In genomic region chr3:24802614-24803013, GRCh38 we compare ENCODE assay signal across 11 cellular contexts.
DNase-seq lines count a peak whose midpoint lies in the region; ATAC-seq, FAIRE-seq and TF ChIP-seq lines count a peak whose summit lies in the region.
"Had no signal": no experiment of that assay in that cellular context is flagged by ENCODE, and none has a peak within 500 bp of the region (broad histone marks: within the 10 kb centered on the region; RNA-seq: fewer than 3 reads in every experiment).

No MANE protein-coding gene starts in this region.

- no peaks in the 10 kb centered on the region for H3K4me1 ChIP-seq in sigmoid colon
- H3K4me1 ChIP-seq: Caco-2 had no signal

- peak; percentile 4 for FAIRE-seq in GM19239 (lab: Jason Lieb, UNC)

- WGBS in sigmoid colon, 2 donors, result 54 to 69% methylated on average over 2 of the region's 2 CpGs

- peak; percentile 94 for ATAC-seq in GM21786 (IDR thresholded peaks at IDR 0.05; ENCODE audit: unreplicated experiment)
- peak; percentile 98 for ATAC-seq in HG03097 (IDR thresholded peaks at IDR 0.05; ENCODE audit: low FRiP score, unreplicated experiment)

- TF ChIP-seq CTCF in WERI-Rb-1 (IDR thresholded peaks at IDR 0.05; ENCODE audit: low read depth, low read length) (no peak), sigmoid colon (IDR thresholded peaks at IDR 0.05) (no peak)

- H3K27ac ChIP-seq in WERI-Rb-1 (no peak overlapping the region), sigmoid colon (no peak overlapping the region)

- H3K9me3 ChIP-seq in WERI-Rb-1 (ENCODE audit: severe bottlenecking) (no peaks in the 10 kb centered on the region), sigmoid colon (no peaks in the 10 kb centered on the region)
- H3K9me3 ChIP-seq: Caco-2 had no signal

- H3K4me3 ChIP-seq in WERI-Rb-1 (ENCODE audit: low read depth, low read length) (no peak overlapping the region), sigmoid colon (no peak overlapping the region)

- H3K27me3 ChIP-seq in WERI-Rb-1 (ENCODE audit: insufficient read depth, low read depth, severe bottlenecking) (no peaks in the 10 kb centered on the region), sigmoid colon (no peaks in the 10 kb centered on the region)

- TF ChIP-seq POLR2A in sigmoid colon (IDR thresholded peaks at IDR 0.05), result no peak

- no peak for DNase-seq in GM19239 (ENCODE audit: insufficient read length, low spot score)
- no peak for DNase-seq in HUDEP-2 (lab: John Stamatoyannopoulos, UW; ENCODE audit: unreplicated experiment in 76 of 76)
- DNase-seq in WERI-Rb-1, result no peak
- no peak for DNase-seq in superior temporal gyrus (ENCODE audit: extremely low spot score)
- DNase-seq in sigmoid colon, result no peak
- DNase-seq: Caco-2, MM.1S, NCI-H526, SHP77 treated with DMSO at 0.1 percent for 48 hours had no signal

- H3K36me3 ChIP-seq in WERI-Rb-1 (no peaks in the 10 kb centered on the region), sigmoid colon (no peaks in the 10 kb centered on the region)

- no peak for TF ChIP-seq EP300 in sigmoid colon (IDR thresholded peaks at IDR 0.05)

- intact Hi-C loops in sigmoid colon (cut with DNase I), result no loop called here
